11 cellular contexts compared by ENCODE assay signal in the genomic region with DNA sequence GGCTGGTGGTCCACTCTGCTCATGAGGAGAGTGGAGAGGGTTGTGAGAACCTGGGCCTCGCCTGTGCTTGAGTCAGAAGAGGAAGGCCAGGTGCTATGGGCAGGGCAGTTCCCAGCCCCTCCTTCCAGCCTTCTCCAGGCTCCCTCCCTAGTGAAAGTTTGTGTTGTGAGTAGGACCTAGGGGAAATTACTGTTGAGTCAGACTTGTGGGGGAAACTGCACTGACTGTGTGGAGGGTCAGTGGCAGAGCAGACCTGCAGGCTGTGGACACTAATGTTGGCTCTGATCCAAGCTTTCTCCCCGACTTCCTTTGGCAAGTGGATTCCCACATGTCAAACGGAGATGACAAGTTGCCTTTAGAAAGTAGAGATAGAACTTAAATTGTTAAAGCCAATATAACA.
DNase-seq lines count a peak whose midpoint lies in the region; ATAC-seq, FAIRE-seq and TF ChIP-seq lines count a peak whose summit lies in the region.
"Had no signal": no experiment of that assay in that cellular context is flagged by ENCODE, and none has a peak within 500 bp of the region (broad histone marks: within the 10 kb centered on the region; RNA-seq: fewer than 3 reads in every experiment).

No MANE protein-coding gene starts in this region.

- TF ChIP-seq CTCF in heart left ventricle (IDR thresholded peaks at IDR 0.05) = no peak
- TF ChIP-seq CTCF in GM12878 (IDR thresholded peaks at IDR 0.05 in 2 of 3, conservative IDR thresholded peaks at IDR 0.05 in 1 of 3; ENCODE audit: control insufficient read depth in 2 of 3, extremely low read depth in 1 of 3, insufficient read depth in 1 of 3, low read depth in 3 of 3, low read length in 3 of 3) = no peak
- no peak for TF ChIP-seq CTCF in transverse colon (IDR thresholded peaks at IDR 0.05)
- no peak for TF ChIP-seq CTCF in testis (IDR thresholded peaks at IDR 0.05)

- no peak overlapping the region for H3K4me2 ChIP-seq in GM12878 (ENCODE audit: control insufficient read depth, insufficient read depth)

- no peak for DNase-seq in heart left ventricle
- no peak for DNase-seq in cardiac septum (ENCODE audit: low spot score)
- no peak for DNase-seq in GM12878 (ENCODE audit: low read depth, low spot score)
- peak; percentile 86 for DNase-seq in islet precursor cell
- DNase-seq in transverse colon = peak; percentile 73
- DNase-seq in AG08395 (ENCODE audit: low spot score) = no peak
- no peak for DNase-seq in testis
- DNase-seq: aorta, NCI-H2171 treated with DMSO at 0.1 percent for 48 hours had no signal

- H3K36me3 ChIP-seq in heart left ventricle = no peaks in the 10 kb centered on the region
- no peaks in the 10 kb centered on the region for H3K36me3 ChIP-seq in GM12878 (ENCODE audit: control insufficient read depth in 2 of 2, insufficient read depth in 2 of 2, low read length in 1 of 2)
- no peaks in the 10 kb centered on the region for H3K36me3 ChIP-seq in transverse colon
- no peaks in the 10 kb centered on the region for H3K36me3 ChIP-seq in testis (ENCODE audit: low read depth, missing control alignments)

- H3K27me3 ChIP-seq in heart left ventricle (no peaks in the 10 kb centered on the region), GM12878 (replicated peaks in 1 of 2; ENCODE audit: control insufficient read depth in 2 of 2, insufficient read depth in 2 of 2, low read length in 1 of 2) (no peaks in the 10 kb centered on the region), transverse colon (no peaks in the 10 kb centered on the region), testis (no peaks in the 10 kb centered on the region)

- no peak overlapping the region for H2AFZ ChIP-seq in GM12878 (ENCODE audit: control insufficient read depth, low read depth, low read length)

- POLR2A ChIA-PET in GM12878 (lab: Charles Lee) = no interaction called here

- H3K4me1 ChIP-seq in heart left ventricle = peaks cover 9 to 73% (median 59%) of the 10 kb centered on the region in 12 donors
- no peaks in the 10 kb centered on the region for H3K4me1 ChIP-seq in GM12878 (ENCODE audit: control insufficient read depth, insufficient read depth, low read length)
- peaks cover 42 to 79% (median 69%) of the 10 kb centered on the region in 4 donors for H3K4me1 ChIP-seq in transverse colon
- peaks cover 34% of the 10 kb centered on the region for H3K4me1 ChIP-seq in testis

- intact Hi-C loops in heart left ventricle (cut with DNase I) (loop anchor here in 4 of 10 donors (2.0 to 10.0 kb wide), 5 partner anchors 60 to 150 kb away; no protein-coding TSS in a partner anchor), cardiac septum (cut with DNase I) (no loop called here), GM12878 (cut with micrococcal nuclease; ENCODE audit: unreplicated experiment) (no loop called here), transverse colon (cut with DNase I; ENCODE audit: low total_unique reads) (no loop called here), testis (cut with DNase I; ENCODE audit: low total_unique reads) (no loop called here)

- RAD21 ChIA-PET in GM12878 (lab: Charles Lee; ENCODE audit: unreplicated experiment) = no interaction called here

- WGBS in heart left ventricle, 4 donors = 25 to 40% (median 32%) methylated on average over 3 of the region's 3 CpGs
- 2% methylated on average over 3 of the region's 3 CpGs for WGBS in GM12878 (ENCODE audit: insufficient coverage, insufficient replicate concordance, low lambda C conversion rate, missing lambda C conversion rate)
- 38 to 63% methylated on average over 1 to 3 of the region's 3 CpGs for WGBS in transverse colon (ENCODE audit: low coverage in 1 of 2), 2 donors
- 65 to 69% methylated on average over 3 of the region's 3 CpGs for WGBS in testis, 2 donors

- ATAC-seq in heart left ventricle (peak in 2 of 4 donors; percentile 34 to 72), GM12878 (peak; percentile 44), HG03175 (IDR thresholded peaks at IDR 0.05; ENCODE audit: unreplicated experiment) (no peak)
- ATAC-seq: stimulated activated memory B cell treated with anti-CD40 and anti-IgM and Interleukin-4, amounts not matched to agents 10 μg/mL and 1 μg/mL and 100 μg/mL, for 72 hours had no signal

- CTCF ChIA-PET in GM12878 (lab: Yijun Ruan, JAX) = interaction anchor here (1.4 to 16.8 kb wide), 4 partner anchors 9 to 154 kb away, joined by 3 to 243 read pairs (median 91); no protein-coding TSS in a partner anchor

- BruUV-seq in GM12878 (replicated peaks; lab: Mats Ljungman, UMichigan) = no TSS peak

- no peak overlapping the region for H3K4me3 ChIP-seq in heart left ventricle
- no peak overlapping the region for H3K4me3 ChIP-seq in GM12878
- H3K4me3 ChIP-seq in transverse colon = no peak overlapping the region
- H3K4me3 ChIP-seq in testis = no peak overlapping the region

- no peak overlapping the region for H3K9ac ChIP-seq in GM12878 (ENCODE audit: control insufficient read depth, insufficient read depth, low read length)

- FAIRE-seq in GM12878 (lab: Jason Lieb, UNC) = no peak

- TF ChIP-seq POLR2A in heart left ventricle (IDR thresholded peaks at IDR 0.05) = no peak
- TF ChIP-seq POLR2A in GM12878 (IDR thresholded peaks at IDR 0.05; ENCODE audit: low read depth, low read length) = no peak
- peak; percentile 35 for TF ChIP-seq POLR2A in transverse colon (IDR thresholded peaks at IDR 0.05)
- TF ChIP-seq POLR2A in testis (IDR thresholded peaks at IDR 0.05) = no peak

- no peaks in the 10 kb centered on the region for H4K20me1 ChIP-seq in GM12878 (ENCODE audit: control insufficient read depth, insufficient read depth)

- in situ Hi-C loops in GM12878 (cut with MboI) = no loop called here
- in situ Hi-C loops in transverse colon (cut with MboI; ENCODE audit: low pct_ligation_motif_present in 1 of 4, low pct_unique_long_range_greater_than_20kb in 1 of 4, low sequenced_read_pairs in 3 of 4) = loop anchor here in 2 of 4 donors (10.0 kb wide), 2 partner anchors 108 to 118 kb away; no protein-coding TSS in a partner anchor

- H3K27ac ChIP-seq in heart left ventricle (peak overlapping the region in 7 of 12 donors; percentile 9 to 45 (median 15)), GM12878 (ENCODE audit: control insufficient read depth, insufficient read depth) (no peak overlapping the region), transverse colon (peak overlapping the region; percentile 78 to 82 (median 80)), testis (peak overlapping the region in 1 of 2 donors; percentile 59)

- TF ChIP-seq EP300 in GM12878 (IDR thresholded peaks at IDR 0.05; ENCODE audit: borderline replicate concordance in 1 of 2, control insufficient read depth in 1 of 2, low read depth in 2 of 2, low read length in 2 of 2) (no peak), transverse colon (IDR thresholded peaks at IDR 0.05; ENCODE audit: low read depth) (no peak)

- no peak for TF ChIP-seq RAD21 in GM12878 (IDR thresholded peaks at IDR 0.05; ENCODE audit: insufficient read depth, low read depth, low read length)

- H3K9me3 ChIP-seq in heart left ventricle (no peaks in the 10 kb centered on the region), GM12878 (replicated peaks; ENCODE audit: control insufficient read depth, insufficient read depth, low read length) (no peaks in the 10 kb centered on the region), transverse colon (no peaks in the 10 kb centered on the region), testis (no peaks in the 10 kb centered on the region)

- H3K79me2 ChIP-seq in GM12878 (ENCODE audit: control insufficient read depth, insufficient read depth, low read length) = no peaks in the 10 kb centered on the region

- SMC1A ChIA-PET in GM12878 (lab: Charles Lee; ENCODE audit: uncharacterized antibody, unreplicated experiment) = no interaction called here

TF ChIP-seq in GM12878, 131 proteins besides CTCF, POLR2A, EP300 and RAD21:
- TF ChIP-seq ETV6 (conservative IDR thresholded peaks at IDR 0.05 in 1 of 2, IDR thresholded peaks at IDR 0.05 in 1 of 2; ENCODE audit: borderline replicate concordance in 1 of 2, low read depth in 1 of 2) = no peak
- no peak for TF ChIP-seq SMARCA5 (IDR thresholded peaks at IDR 0.05)
- no peak for TF ChIP-seq TBL1XR1 (IDR thresholded peaks at IDR 0.05; ENCODE audit: low read depth, low read length)
- no peak for TF ChIP-seq EZH2 (IDR thresholded peaks at IDR 0.05; ENCODE audit: borderline replicate concordance, control insufficient read depth, low read depth, low read length)
- no peak for TF ChIP-seq KDM1A (IDR thresholded peaks at IDR 0.05; ENCODE audit: borderline replicate concordance)
- TF ChIP-seq HDAC2 (IDR thresholded peaks at IDR 0.05) = no peak

Comparison
In these comparisons a context has a peak if more than half of its experiments do, and no peak if none do; other contexts are left out.
1. DNase-seq: peak in islet precursor cell (single experiment) and transverse colon (single experiment); none in heart left ventricle (0 of 5), cardiac septum (single experiment), GM12878 (single experiment), AG08395 (single experiment) and testis (single experiment).